28 cellular contexts compared by ENCODE assay signal in the genomic region with DNA sequence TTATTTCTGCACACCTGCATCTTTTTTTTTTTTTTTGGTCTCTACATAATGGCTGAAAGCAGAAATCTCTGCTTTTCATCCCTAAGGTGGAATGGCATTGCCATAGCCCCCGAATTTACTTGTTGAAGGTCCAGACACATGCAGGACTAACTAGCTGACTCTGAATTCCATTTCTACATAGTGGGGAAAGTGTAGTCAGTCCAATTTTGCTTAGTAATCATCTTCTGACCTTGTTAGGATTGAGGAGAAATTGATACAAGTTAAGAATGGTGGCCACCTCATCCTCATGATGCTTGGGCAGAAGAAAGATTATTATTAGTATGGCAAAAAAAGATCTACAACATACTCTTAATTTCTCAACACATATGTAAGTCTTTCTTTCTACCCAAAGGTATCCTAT. TPM values are rescaled to one million over a fixed set of nuclear protein-coding genes. Genes with fewer than 3 reads are reported as not detected.
"Had no signal": no experiment of that assay in that cellular context is flagged by ENCODE, and none has a peak within 500 bp of the region (broad histone marks: within the 10 kb centered on the region; RNA-seq: fewer than 3 reads in every experiment).

No MANE protein-coding gene starts in this region.

- FAIRE-seq: urothelium cell line had no signal

- DNase-seq: stimulated activated CD4-positive, alpha-beta T cell treated with anti-CD3 and anti-CD28 coated beads, Interleukin-2, amount 100 ng/mL, for 48 hours; stimulated activated CD4-positive, alpha-beta T cell treated with anti-CD3 and anti-CD28 coated beads, Interleukin-4, amount 100 ng/mL, for 1 hour; stimulated activated CD4-positive, alpha-beta T cell treated with anti-CD3 and anti-CD28 coated beads, Interleukin-4, amount 100 ng/mL, for 24 hours; stimulated activated CD4-positive, alpha-beta T cell treated with anti-CD3 and anti-CD28 coated beads, Interleukin-4, amount 100 ng/mL, for 4 hours; stimulated activated CD8-positive, alpha-beta memory T cell treated with anti-CD3 and anti-CD28 coated beads, Interleukin-4, amount 100 ng/mL, for 48 hours; stimulated activated naive B cell treated with anti-CD40 and anti-IgM and Interleukin-4, amounts not matched to agents 10 μg/mL and 1 μg/mL and 100 μg/mL, for 72 hours; stimulated activated naive CD4-positive, alpha-beta T cell; stimulated activated naive CD4-positive, alpha-beta T cell treated with Interleukin-2 at 50 U/mL for 16 hours; stimulated activated naive CD8-positive, alpha-beta T cell treated with anti-CD3 and anti-CD28 coated beads, Interleukin-15, amount 100 ng/mL, for 72 hours; stimulated activated naive CD8-positive, alpha-beta T cell treated with anti-CD3 and anti-CD28 coated beads, Interleukin-15, Interleukin-2, amounts not matched to agents 100 U/mL and 50 U/mL, for 24 hours; stomach; substantia nigra; testis; thyroid gland; tibial artery; transverse colon; trophoblast cell; upper lobe of left lung; upper lobe of right lung; uterus had no signal

- H3K27me3 ChIP-seq: stomach, suprapubic skin, testis, thyroid gland, tibial artery, tibial nerve, transverse colon, upper lobe of left lung, upper lobe of right lung, uterus, vagina had no signal

- H3K9me3 ChIP-seq: stomach, suprapubic skin, testis, thoracic aorta, thyroid gland, tibial artery, tibial nerve, transverse colon, upper lobe of left lung, upper lobe of right lung, uterus, vagina had no signal

- ATAC-seq: stimulated activated effector memory CD8-positive, alpha-beta T cell treated with anti-CD3 and anti-CD28 coated beads, Interleukin-12 subunit alpha, Interleukin-12 subunit beta, amount 100 ng/mL, for 72 hours; stimulated activated memory B cell treated with anti-CD40 and anti-IgM and Interleukin-4, amounts not matched to agents 10 μg/mL and 1 μg/mL and 100 μg/mL, for 72 hours; stimulated activated naive B cell treated with anti-CD40 and anti-IgM and Interleukin-4, amounts not matched to agents 10 μg/mL and 1 μg/mL and 100 μg/mL, for 72 hours; stimulated activated naive CD8-positive, alpha-beta T cell treated with anti-CD3 and anti-CD28 coated beads, Interleukin-15, amount 100 ng/mL, for 72 hours; stimulated activated naive CD8-positive, alpha-beta T cell treated with anti-CD3 and anti-CD28 coated beads, Interleukin-15, Interleukin-2, amounts not matched to agents 100 U/mL and 50 U/mL, for 24 hours; upper lobe of right lung had no signal

- H3K4me1 ChIP-seq: stomach, suprapubic skin, testis, thyroid gland, tibial artery, tibial nerve, transverse colon, upper lobe of left lung, upper lobe of right lung, uterus, vagina had no signal

- H3K36me3 ChIP-seq: stomach, suprapubic skin, thoracic aorta, thyroid gland, tibial artery, tibial nerve, transverse colon, upper lobe of left lung, upper lobe of right lung, uterus, vagina had no signal

- H3K27ac ChIP-seq: stomach, suprapubic skin, testis, thoracic aorta, thyroid gland, tibial artery, tibial nerve, transverse colon, upper lobe of left lung, upper lobe of right lung, uterus, vagina had no signal

- H3K4me3 ChIP-seq: stomach, suprapubic skin, testis, thoracic aorta, thyroid gland, tibial artery, tibial nerve, transverse colon, upper lobe of left lung, upper lobe of right lung, uterus, vagina had no signal

RNA-seq across cellular contexts. Expression of a gene that starts 16.4 kb away (rescaled TPM):
- total RNA-seq: subcutaneous adipose tissue, thoracic aorta, tibial nerve had no signal
